In the genomic region with DNA sequence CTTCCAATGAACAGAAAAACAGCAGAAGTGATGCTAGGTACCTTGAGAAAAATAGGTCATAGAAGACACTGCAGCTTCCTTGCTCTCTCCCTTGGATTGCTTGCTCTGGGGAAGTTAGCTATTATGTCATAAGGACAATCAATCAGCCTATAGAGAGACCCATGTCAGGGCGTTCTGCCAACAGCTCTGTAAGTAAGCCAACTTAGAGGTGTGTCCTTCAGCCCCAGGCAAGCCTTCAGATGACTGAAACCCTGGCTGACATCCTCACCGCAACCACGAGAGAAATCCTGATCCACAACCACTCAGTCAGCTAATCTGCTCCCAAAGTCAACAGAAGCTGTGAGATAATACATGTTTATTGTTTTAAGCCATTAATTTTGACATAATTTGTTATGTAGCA, we compare ENCODE assay signal across 6 cellular contexts. TPM values are rescaled to one million over a fixed set of nuclear protein-coding genes. Genes with fewer than 3 reads are reported as not detected.
DNase-seq lines count a peak whose midpoint lies in the region; ATAC-seq, FAIRE-seq and TF ChIP-seq lines count a peak whose summit lies in the region.
"Not testable (repeated sequence)": the region's sequence is repeated elsewhere in the genome, so short reads cannot be mapped to it uniquely, and the experiment has no call there.

No MANE protein-coding gene starts in this region.

- FAIRE-seq in K562 (lab: Jason Lieb, UNC): not testable (repeated sequence)

- H3K4me1 ChIP-seq in BE2C; PC-3 (ENCODE audit: insufficient read depth, low read length); K562 (replicated peaks in 1 of 2; ENCODE audit: control insufficient read depth in 2 of 2, insufficient read depth in 2 of 2, low read length in 2 of 2); colonic mucosa; mucosa of descending colon (ENCODE audit: low read depth): not testable (repeated sequence)

- H3K9ac ChIP-seq in PC-3 (ENCODE audit: low read length); K562 (ENCODE audit: insufficient read depth in 1 of 2, low read depth in 2 of 2, low read length in 2 of 2); colonic mucosa (ENCODE audit: low read depth in 2 of 2, low read length in 2 of 2): not testable (repeated sequence)

- WGBS in K562 (ENCODE audit: insufficient coverage, low coverage, missing lambda C conversion rate): no CpG with 5 or more reads among the region's 3 CpGs

- H3F3A ChIP-seq in PC-3 (ENCODE audit: low read length, unreplicated experiment): not testable (repeated sequence)

- CTCF ChIA-PET in PC-3 (lab: Charles Lee); K562 (lab: Yijun Ruan, JAX; ENCODE audit: low intra/inter-chr PET ratio): not testable (repeated sequence)

- not testable (repeated sequence) for TF ChIP-seq CTCF in BE2C (IDR thresholded peaks at IDR 0.05; ENCODE audit: low read depth, low read length); PC-3 (conservative IDR thresholded peaks at IDR 0.05; ENCODE audit: low read depth, low read length); K562 (IDR thresholded peaks at IDR 0.05 in 2 of 3, conservative IDR thresholded peaks at IDR 0.05 in 1 of 3; ENCODE audit: insufficient read depth in 2 of 3, low read depth in 1 of 3, low read length in 3 of 3); colonic mucosa (IDR thresholded peaks at IDR 0.05); mucosa of descending colon (IDR thresholded peaks at IDR 0.05)

- H3K4me2 ChIP-seq in PC-3 (ENCODE audit: low read length); K562 (ENCODE audit: insufficient read depth, low read length): not testable (repeated sequence)

- not testable (repeated sequence) for H2AFZ ChIP-seq in PC-3 (ENCODE audit: low read length); K562 (ENCODE audit: low read depth, low read length)

- H3K36me3 ChIP-seq in BE2C; PC-3 (ENCODE audit: low read depth, low read length); K562 (ENCODE audit: control insufficient read depth, insufficient read depth, low read length); colonic mucosa; mucosa of descending colon (ENCODE audit: low read depth): not testable (repeated sequence)

- not testable (repeated sequence) for TF ChIP-seq POLR2A in K562 (conservative IDR thresholded peaks at IDR 0.05)

- not testable (repeated sequence) for H3K9me1 ChIP-seq in K562 (ENCODE audit: control insufficient read depth, insufficient read depth, low read length)

- not testable (repeated sequence) for H3K9me3 ChIP-seq in BE2C; PC-3 (ENCODE audit: low read length); K562 (replicated peaks; ENCODE audit: control insufficient read depth, insufficient read depth, low read depth, low read length); colonic mucosa; mucosa of descending colon

- DNase-seq in BE2C (peak; percentile 63), colonic mucosa (peak; percentile 21), left colon (peak; percentile 26 to 61), mucosa of descending colon (peak in 1 of 3 donors; percentile 39)
- DNase-seq in PC-3; K562 (ENCODE audit: extremely low read depth in 1 of 4, low spot score in 3 of 4): not testable (repeated sequence)

- H3K9me2 ChIP-seq in PC-3 (replicated peaks; ENCODE audit: low read length): not testable (repeated sequence)

- ATAC-seq in PC-3: peak; percentile 63
- ATAC-seq in K562: peak; percentile 62
- ATAC-seq in left colon: peak; percentile 99
- ATAC-seq in mucosa of descending colon: peak; percentile 82

- intact Hi-C loops in PC-3 (cut with micrococcal nuclease); K562 (cut with micrococcal nuclease); colonic mucosa (cut with DNase I); left colon (cut with DNase I, micrococcal nuclease); mucosa of descending colon (cut with DNase I, micrococcal nuclease): not testable (repeated sequence)

- in situ Hi-C loops in K562 (cut with MboI): not testable (repeated sequence)

- H3K79me2 ChIP-seq in PC-3 (ENCODE audit: low read length); K562 (ENCODE audit: control insufficient read depth, insufficient read depth, low read length): not testable (repeated sequence)

- BruUV-seq in PC-3 (replicated peaks; lab: Mats Ljungman, UMichigan); K562 (replicated peaks; lab: Mats Ljungman, UMichigan): not testable (repeated sequence)

- not testable (repeated sequence) for TF ChIP-seq RAD21 in K562 (CRISPR knock-in tag; conservative IDR thresholded peaks at IDR 0.05 in 1 of 2, IDR thresholded peaks at IDR 0.05 in 1 of 2)

- H3K4me3 ChIP-seq in BE2C (ENCODE audit: low read depth, low read length); PC-3 (ENCODE audit: low read length); K562; colonic mucosa; mucosa of descending colon: not testable (repeated sequence)

- H3K27ac ChIP-seq in PC-3 (ENCODE audit: low read length); K562 (ENCODE audit: extremely low read depth, low read depth, low read length); colonic mucosa: not testable (repeated sequence)

- not testable (repeated sequence) for H3K27me3 ChIP-seq in BE2C; PC-3 (ENCODE audit: low read length); K562 (ENCODE audit: control insufficient read depth in 2 of 2, insufficient read depth in 2 of 2, low read length in 2 of 2); colonic mucosa

- H4K20me1 ChIP-seq in PC-3 (ENCODE audit: low read length); K562 (replicated peaks; ENCODE audit: control insufficient read depth, insufficient read depth, low read length): not testable (repeated sequence)

- POLR2A ChIA-PET in PC-3 (lab: Charles Lee; ENCODE audit: unreplicated experiment); K562 (lab: Yijun Ruan, JAX): not testable (repeated sequence)

- not testable (repeated sequence) for TF ChIP-seq EP300 in K562 (IDR thresholded peaks at IDR 0.05; ENCODE audit: low read length)

RNA-seq across cellular contexts. Expression of gene TIMM23, which starts 57.5 kb away (rescaled TPM):
- 124 TPM for polyA plus RNA-seq in BE2C (2012; ENCODE audit: insufficient read depth, insufficient read length, low read depth)
- total RNA-seq in PC-3 (2014; rRNA removed) (97.9 and 99.2 TPM in 2 replicates), K562 (2014; rRNA removed) (183 and 192 TPM in 2 replicates), K562 (2014; rRNA removed; fragmentation: Illumina TruSeq; extraction: Trizol) (150 and 165 TPM in 2 replicates), K562 (2015; rRNA removed; fragmentation: Illumina TruSeq; extraction: Trizol) (147 and 161 TPM in 2 replicates), K562 (2021) (148 and 150 TPM in 2 replicates), colonic mucosa (10 to 100 TPM; 42.8 to 73.1 TPM), left colon (10 to 100 TPM; 37.4 to 50.3 TPM), mucosa of descending colon (10 to 100 TPM; 39.5 to 47.9 (median 47.6) TPM)
- total RNA-seq in K562 (2011; cell fraction: chromatin; rRNA removed; ENCODE audit: low replicate concordance): 53.0 and 71.7 TPM in 2 replicates
- 60.0 and 64.7 TPM in 2 replicates for total RNA-seq in K562 (2011; cell fraction: nucleolus; rRNA removed)
- total RNA-seq in K562 (2011; cell fraction: nucleoplasm; rRNA removed): 77.5 and 101 TPM in 2 replicates
- polyA plus RNA-seq in K562 (2011; rRNA removed) (186 and 280 TPM in 2 replicates), K562 (2014; fragmentation: Illumina TruSeq; extraction: Trizol) (214 and 226 TPM in 2 replicates), K562 (2014; fragmentation: Nextera tagmentation; extraction: Ambion mirVana) (100 to 1,000 TPM; 158 to 214 TPM), K562 (2014; rRNA removed) (230 and 238 TPM in 2 replicates)
- 122 and 200 TPM in 2 replicates for polyA plus RNA-seq in K562 (2011; cell fraction: cytosol; rRNA removed)
- polyA plus RNA-seq in K562 (2011; cell fraction: nucleus; rRNA removed): 45.3 and 66.2 TPM in 2 replicates
- polyA plus RNA-seq in K562 (2012): 97.4 and 157 TPM in 2 replicates
- polyA minus RNA-seq in K562 (2011; rRNA and poly(A)+ RNA removed): 176 and 223 TPM in 2 replicates
- polyA minus RNA-seq in K562 (2011; cell fraction: cytosol; rRNA and poly(A)+ RNA removed): 56.4 and 87.4 TPM in 2 replicates
- polyA minus RNA-seq in K562 (2011; cell fraction: nucleus; rRNA and poly(A)+ RNA removed): 29.2 and 43.0 TPM in 2 replicates
